ENCODE assay signal across 1 cellular context in the genomic region with DNA sequence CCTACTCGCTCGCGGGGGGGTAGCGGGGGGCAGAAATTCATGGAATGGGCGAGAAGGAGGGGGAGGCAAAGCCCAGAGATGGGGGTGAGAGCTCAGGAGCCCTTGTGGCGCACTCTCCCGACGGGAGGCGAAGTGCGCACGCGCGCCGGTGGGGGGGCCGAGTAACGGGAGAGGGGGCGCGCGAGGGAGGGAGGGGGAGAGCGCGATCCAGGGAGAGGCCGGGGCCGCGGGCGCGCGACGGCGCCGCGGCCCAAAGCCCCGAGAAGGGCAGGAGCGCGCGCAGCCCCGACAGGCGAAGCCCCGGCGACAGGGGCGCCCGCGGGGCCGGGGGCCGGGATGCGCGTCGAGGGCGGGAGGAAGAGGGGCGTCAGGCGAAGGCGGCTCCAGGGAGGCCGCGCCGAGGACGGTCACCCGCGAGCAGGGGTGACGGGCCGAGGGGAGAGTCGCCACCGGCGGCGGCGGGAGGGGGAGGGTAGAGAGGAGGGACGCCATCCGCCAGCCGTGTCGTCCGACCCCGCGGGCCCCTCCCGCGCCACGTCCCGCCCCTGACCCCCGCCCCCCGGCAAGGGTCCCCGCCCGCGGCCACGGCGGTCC.
A peak's percentile ranks its signal among the peaks of the same experiment; 100 is the strongest.
TF ChIP-seq lines count a peak whose summit lies in the region.

No MANE protein-coding gene starts in this region.

TF ChIP-seq in GM12878, 131 proteins besides CTCF, POLR2A, EP300 and RAD21 (continues in another document):
- TF ChIP-seq, protein P1, sequence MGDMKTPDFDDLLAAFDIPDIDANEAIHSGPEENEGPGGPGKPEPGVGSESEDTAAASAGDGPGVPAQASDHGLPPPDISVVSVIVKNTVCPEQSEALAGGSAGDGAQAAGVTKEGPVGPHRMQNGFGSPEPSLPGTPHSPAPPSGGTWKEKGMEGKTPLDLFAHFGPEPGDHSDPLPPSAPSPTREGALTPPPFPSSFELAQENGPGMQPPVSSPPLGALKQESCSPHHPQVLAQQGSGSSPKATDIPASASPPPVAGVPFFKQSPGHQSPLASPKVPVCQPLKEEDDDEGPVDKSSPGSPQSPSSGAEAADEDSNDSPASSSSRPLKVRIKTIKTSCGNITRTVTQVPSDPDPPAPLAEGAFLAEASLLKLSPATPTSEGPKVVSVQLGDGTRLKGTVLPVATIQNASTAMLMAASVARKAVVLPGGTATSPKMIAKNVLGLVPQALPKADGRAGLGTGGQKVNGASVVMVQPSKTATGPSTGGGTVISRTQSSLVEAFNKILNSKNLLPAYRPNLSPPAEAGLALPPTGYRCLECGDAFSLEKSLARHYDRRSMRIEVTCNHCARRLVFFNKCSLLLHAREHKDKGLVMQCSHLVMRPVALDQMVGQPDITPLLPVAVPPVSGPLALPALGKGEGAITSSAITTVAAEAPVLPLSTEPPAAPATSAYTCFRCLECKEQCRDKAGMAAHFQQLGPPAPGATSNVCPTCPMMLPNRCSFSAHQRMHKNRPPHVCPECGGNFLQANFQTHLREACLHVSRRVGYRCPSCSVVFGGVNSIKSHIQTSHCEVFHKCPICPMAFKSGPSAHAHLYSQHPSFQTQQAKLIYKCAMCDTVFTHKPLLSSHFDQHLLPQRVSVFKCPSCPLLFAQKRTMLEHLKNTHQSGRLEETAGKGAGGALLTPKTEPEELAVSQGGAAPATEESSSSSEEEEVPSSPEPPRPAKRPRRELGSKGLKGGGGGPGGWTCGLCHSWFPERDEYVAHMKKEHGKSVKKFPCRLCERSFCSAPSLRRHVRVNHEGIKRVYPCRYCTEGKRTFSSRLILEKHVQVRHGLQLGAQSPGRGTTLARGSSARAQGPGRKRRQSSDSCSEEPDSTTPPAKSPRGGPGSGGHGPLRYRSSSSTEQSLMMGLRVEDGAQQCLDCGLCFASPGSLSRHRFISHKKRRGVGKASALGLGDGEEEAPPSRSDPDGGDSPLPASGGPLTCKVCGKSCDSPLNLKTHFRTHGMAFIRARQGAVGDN (IDR thresholded peaks at IDR 0.05) = no peak
- TF ChIP-seq EED (IDR thresholded peaks at IDR 0.05; ENCODE audit: low read depth) (no peak), MTA3 (IDR thresholded peaks at IDR 0.05; ENCODE audit: borderline replicate concordance, low read length) (no peak), POLR2AphosphoS2 (IDR thresholded peaks at IDR 0.05; ENCODE audit: low read depth, low read length) (no peak), CHD1 (IDR thresholded peaks at IDR 0.05; ENCODE audit: low read depth, low read length) (no peak), NRF1 (conservative IDR thresholded peaks at IDR 0.05; ENCODE audit: low read depth, low read length) (peak; percentile 17; the same call in 1 of the 2 replicates), ETV6 (conservative IDR thresholded peaks at IDR 0.05 in 1 of 2, IDR thresholded peaks at IDR 0.05 in 1 of 2; ENCODE audit: borderline replicate concordance in 1 of 2, low read depth in 1 of 2) (no peak), IKZF1 (conservative IDR thresholded peaks at IDR 0.05) (0 out of 2 replicates have a peak, but pooled peaks have one; percentile 29), NR2C2 (IDR thresholded peaks at IDR 0.05; ENCODE audit: borderline replicate concordance, control insufficient read depth, insufficient read length, low read depth) (no peak), MTA2 (IDR thresholded peaks at IDR 0.05; ENCODE audit: low read depth) (no peak), KDM1A (IDR thresholded peaks at IDR 0.05; ENCODE audit: borderline replicate concordance) (no peak), STAT3 (IDR thresholded peaks at IDR 0.05; ENCODE audit: low read depth, low read length) (no peak), IRF4 (IDR thresholded peaks at IDR 0.05; ENCODE audit: low read depth, low read length) (no peak), BHLHE40 (IDR thresholded peaks at IDR 0.05; ENCODE audit: borderline replicate concordance in 1 of 2, low read depth in 2 of 2, low read length in 1 of 2) (no peak), HCFC1 (IDR thresholded peaks at IDR 0.05; ENCODE audit: low read length) (0 out of 2 replicates have a peak, but pooled peaks have one; percentile 13), SP1 (IDR thresholded peaks at IDR 0.05; ENCODE audit: low read depth, low read length) (no peak), WRNIP1 (IDR thresholded peaks at IDR 0.05; ENCODE audit: borderline replicate concordance, low read depth, low read length) (no peak), TAF1 (IDR thresholded peaks at IDR 0.05; ENCODE audit: borderline replicate concordance, low read depth, low read length) (peak; percentile 13; the same call in 1 of the 2 replicates), POU2F2 (IDR thresholded peaks at IDR 0.05; ENCODE audit: borderline replicate concordance, low read depth, low read length) (no peak), ATF7 (IDR thresholded peaks at IDR 0.05; ENCODE audit: low read depth) (no peak), MEF2A (IDR thresholded peaks at IDR 0.05; ENCODE audit: insufficient read depth, low read depth, low read length) (no peak), GATAD2B (conservative IDR thresholded peaks at IDR 0.05; ENCODE audit: low read depth) (no peak), SIX5 (IDR thresholded peaks at IDR 0.05; ENCODE audit: low read depth, low read length, severe bottlenecking) (no peak), NFYA (IDR thresholded peaks at IDR 0.05; ENCODE audit: borderline replicate concordance, low read depth, low read length) (no peak)
- TF ChIP-seq, protein P2, sequence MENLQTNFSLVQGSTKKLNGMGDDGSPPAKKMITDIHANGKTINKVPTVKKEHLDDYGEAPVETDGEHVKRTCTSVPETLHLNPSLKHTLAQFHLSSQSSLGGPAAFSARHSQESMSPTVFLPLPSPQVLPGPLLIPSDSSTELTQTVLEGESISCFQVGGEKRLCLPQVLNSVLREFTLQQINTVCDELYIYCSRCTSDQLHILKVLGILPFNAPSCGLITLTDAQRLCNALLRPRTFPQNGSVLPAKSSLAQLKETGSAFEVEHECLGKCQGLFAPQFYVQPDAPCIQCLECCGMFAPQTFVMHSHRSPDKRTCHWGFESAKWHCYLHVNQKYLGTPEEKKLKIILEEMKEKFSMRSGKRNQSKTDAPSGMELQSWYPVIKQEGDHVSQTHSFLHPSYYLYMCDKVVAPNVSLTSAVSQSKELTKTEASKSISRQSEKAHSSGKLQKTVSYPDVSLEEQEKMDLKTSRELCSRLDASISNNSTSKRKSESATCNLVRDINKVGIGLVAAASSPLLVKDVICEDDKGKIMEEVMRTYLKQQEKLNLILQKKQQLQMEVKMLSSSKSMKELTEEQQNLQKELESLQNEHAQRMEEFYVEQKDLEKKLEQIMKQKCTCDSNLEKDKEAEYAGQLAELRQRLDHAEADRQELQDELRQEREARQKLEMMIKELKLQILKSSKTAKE (IDR thresholded peaks at IDR 0.05; ENCODE audit: low read depth, poor library complexity, severe bottlenecking) = no peak
- TF ChIP-seq, protein P3, sequence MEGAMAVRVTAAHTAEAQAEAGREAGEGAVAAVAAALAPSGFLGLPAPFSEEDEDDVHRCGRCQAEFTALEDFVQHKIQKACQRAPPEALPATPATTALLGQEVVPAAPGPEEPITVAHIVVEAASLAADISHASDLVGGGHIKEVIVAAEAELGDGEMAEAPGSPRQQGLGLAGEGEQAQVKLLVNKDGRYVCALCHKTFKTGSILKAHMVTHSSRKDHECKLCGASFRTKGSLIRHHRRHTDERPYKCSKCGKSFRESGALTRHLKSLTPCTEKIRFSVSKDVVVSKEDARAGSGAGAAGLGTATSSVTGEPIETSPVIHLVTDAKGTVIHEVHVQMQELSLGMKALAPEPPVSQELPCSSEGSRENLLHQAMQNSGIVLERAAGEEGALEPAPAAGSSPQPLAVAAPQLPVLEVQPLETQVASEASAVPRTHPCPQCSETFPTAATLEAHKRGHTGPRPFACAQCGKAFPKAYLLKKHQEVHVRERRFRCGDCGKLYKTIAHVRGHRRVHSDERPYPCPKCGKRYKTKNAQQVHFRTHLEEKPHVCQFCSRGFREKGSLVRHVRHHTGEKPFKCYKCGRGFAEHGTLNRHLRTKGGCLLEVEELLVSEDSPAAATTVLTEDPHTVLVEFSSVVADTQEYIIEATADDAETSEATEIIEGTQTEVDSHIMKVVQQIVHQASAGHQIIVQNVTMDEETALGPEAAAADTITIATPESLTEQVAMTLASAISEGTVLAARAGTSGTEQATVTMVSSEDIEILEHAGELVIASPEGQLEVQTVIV (IDR thresholded peaks at IDR 0.05; ENCODE audit: borderline replicate concordance, partially characterized antibody) = no peak
- TF ChIP-seq, protein P4, sequence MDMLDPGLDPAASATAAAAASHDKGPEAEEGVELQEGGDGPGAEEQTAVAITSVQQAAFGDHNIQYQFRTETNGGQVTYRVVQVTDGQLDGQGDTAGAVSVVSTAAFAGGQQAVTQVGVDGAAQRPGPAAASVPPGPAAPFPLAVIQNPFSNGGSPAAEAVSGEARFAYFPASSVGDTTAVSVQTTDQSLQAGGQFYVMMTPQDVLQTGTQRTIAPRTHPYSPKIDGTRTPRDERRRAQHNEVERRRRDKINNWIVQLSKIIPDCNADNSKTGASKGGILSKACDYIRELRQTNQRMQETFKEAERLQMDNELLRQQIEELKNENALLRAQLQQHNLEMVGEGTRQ (IDR thresholded peaks at IDR 0.05; ENCODE audit: borderline replicate concordance, low read depth, low read length) = no peak
- TF ChIP-seq, protein P5, sequence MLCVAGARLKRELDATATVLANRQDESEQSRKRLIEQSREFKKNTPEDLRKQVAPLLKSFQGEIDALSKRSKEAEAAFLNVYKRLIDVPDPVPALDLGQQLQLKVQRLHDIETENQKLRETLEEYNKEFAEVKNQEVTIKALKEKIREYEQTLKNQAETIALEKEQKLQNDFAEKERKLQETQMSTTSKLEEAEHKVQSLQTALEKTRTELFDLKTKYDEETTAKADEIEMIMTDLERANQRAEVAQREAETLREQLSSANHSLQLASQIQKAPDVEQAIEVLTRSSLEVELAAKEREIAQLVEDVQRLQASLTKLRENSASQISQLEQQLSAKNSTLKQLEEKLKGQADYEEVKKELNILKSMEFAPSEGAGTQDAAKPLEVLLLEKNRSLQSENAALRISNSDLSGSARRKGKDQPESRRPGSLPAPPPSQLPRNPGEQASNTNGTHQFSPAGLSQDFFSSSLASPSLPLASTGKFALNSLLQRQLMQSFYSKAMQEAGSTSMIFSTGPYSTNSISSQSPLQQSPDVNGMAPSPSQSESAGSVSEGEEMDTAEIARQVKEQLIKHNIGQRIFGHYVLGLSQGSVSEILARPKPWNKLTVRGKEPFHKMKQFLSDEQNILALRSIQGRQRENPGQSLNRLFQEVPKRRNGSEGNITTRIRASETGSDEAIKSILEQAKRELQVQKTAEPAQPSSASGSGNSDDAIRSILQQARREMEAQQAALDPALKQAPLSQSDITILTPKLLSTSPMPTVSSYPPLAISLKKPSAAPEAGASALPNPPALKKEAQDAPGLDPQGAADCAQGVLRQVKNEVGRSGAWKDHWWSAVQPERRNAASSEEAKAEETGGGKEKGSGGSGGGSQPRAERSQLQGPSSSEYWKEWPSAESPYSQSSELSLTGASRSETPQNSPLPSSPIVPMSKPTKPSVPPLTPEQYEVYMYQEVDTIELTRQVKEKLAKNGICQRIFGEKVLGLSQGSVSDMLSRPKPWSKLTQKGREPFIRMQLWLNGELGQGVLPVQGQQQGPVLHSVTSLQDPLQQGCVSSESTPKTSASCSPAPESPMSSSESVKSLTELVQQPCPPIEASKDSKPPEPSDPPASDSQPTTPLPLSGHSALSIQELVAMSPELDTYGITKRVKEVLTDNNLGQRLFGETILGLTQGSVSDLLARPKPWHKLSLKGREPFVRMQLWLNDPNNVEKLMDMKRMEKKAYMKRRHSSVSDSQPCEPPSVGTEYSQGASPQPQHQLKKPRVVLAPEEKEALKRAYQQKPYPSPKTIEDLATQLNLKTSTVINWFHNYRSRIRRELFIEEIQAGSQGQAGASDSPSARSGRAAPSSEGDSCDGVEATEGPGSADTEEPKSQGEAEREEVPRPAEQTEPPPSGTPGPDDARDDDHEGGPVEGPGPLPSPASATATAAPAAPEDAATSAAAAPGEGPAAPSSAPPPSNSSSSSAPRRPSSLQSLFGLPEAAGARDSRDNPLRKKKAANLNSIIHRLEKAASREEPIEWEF (IDR thresholded peaks at IDR 0.05; ENCODE audit: insufficient replicate concordance, low read depth, low read length) = no peak
- TF ChIP-seq, protein P6, sequence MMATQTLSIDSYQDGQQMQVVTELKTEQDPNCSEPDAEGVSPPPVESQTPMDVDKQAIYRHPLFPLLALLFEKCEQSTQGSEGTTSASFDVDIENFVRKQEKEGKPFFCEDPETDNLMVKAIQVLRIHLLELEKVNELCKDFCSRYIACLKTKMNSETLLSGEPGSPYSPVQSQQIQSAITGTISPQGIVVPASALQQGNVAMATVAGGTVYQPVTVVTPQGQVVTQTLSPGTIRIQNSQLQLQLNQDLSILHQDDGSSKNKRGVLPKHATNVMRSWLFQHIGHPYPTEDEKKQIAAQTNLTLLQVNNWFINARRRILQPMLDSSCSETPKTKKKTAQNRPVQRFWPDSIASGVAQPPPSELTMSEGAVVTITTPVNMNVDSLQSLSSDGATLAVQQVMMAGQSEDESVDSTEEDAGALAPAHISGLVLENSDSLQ (IDR thresholded peaks at IDR 0.05) = no peak
- TF ChIP-seq, protein P7, sequence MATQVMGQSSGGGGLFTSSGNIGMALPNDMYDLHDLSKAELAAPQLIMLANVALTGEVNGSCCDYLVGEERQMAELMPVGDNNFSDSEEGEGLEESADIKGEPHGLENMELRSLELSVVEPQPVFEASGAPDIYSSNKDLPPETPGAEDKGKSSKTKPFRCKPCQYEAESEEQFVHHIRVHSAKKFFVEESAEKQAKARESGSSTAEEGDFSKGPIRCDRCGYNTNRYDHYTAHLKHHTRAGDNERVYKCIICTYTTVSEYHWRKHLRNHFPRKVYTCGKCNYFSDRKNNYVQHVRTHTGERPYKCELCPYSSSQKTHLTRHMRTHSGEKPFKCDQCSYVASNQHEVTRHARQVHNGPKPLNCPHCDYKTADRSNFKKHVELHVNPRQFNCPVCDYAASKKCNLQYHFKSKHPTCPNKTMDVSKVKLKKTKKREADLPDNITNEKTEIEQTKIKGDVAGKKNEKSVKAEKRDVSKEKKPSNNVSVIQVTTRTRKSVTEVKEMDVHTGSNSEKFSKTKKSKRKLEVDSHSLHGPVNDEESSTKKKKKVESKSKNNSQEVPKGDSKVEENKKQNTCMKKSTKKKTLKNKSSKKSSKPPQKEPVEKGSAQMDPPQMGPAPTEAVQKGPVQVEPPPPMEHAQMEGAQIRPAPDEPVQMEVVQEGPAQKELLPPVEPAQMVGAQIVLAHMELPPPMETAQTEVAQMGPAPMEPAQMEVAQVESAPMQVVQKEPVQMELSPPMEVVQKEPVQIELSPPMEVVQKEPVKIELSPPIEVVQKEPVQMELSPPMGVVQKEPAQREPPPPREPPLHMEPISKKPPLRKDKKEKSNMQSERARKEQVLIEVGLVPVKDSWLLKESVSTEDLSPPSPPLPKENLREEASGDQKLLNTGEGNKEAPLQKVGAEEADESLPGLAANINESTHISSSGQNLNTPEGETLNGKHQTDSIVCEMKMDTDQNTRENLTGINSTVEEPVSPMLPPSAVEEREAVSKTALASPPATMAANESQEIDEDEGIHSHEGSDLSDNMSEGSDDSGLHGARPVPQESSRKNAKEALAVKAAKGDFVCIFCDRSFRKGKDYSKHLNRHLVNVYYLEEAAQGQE (IDR thresholded peaks at IDR 0.05; ENCODE audit: low read depth, low read length) = no peak
- TF ChIP-seq, protein P8, sequence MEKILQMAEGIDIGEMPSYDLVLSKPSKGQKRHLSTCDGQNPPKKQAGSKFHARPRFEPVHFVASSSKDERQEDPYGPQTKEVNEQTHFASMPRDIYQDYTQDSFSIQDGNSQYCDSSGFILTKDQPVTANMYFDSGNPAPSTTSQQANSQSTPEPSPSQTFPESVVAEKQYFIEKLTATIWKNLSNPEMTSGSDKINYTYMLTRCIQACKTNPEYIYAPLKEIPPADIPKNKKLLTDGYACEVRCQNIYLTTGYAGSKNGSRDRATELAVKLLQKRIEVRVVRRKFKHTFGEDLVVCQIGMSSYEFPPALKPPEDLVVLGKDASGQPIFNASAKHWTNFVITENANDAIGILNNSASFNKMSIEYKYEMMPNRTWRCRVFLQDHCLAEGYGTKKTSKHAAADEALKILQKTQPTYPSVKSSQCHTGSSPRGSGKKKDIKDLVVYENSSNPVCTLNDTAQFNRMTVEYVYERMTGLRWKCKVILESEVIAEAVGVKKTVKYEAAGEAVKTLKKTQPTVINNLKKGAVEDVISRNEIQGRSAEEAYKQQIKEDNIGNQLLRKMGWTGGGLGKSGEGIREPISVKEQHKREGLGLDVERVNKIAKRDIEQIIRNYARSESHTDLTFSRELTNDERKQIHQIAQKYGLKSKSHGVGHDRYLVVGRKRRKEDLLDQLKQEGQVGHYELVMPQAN (conservative IDR thresholded peaks at IDR 0.05) = no peak
